Comparison of ENCODE assay signal across 32 cellular contexts in genomic region chr11:32109596-32109995, GRCh38.
"Had no signal": no experiment of that assay in that cellular context is flagged by ENCODE, and none has a peak within 500 bp of the region (broad histone marks: within the 10 kb centered on the region; RNA-seq: fewer than 3 reads in every experiment).

No MANE protein-coding gene starts in this region.

- H3K4me1 Mint-ChIP-seq: activated naive CD4-positive, alpha-beta T cell treated with anti-CD3 and anti-CD28 coated beads, Interleukin-2, amount 50 U/mL, for 24 hours; stimulated activated naive CD8-positive, alpha-beta T cell treated with anti-CD3 and anti-CD28 coated beads, Interleukin-15, amount 100 ng/mL, for 72 hours had no signal

- H3K9me3 Mint-ChIP-seq: activated CD4-positive, alpha-beta memory T cell treated with anti-CD3 and anti-CD28 coated beads for 36 hours; activated CD4-positive, alpha-beta T cell treated with anti-CD3 and anti-CD28 coated beads, Interleukin-2, amount 10 ng/mL, durations not matched to agents 24 days and 14 days; activated naive CD4-positive, alpha-beta T cell treated with anti-CD3 and anti-CD28 coated beads, Interleukin-2, amount 50 U/mL, for 24 hours; activated naive CD8-positive, alpha-beta T cell treated with anti-CD3 and anti-CD28 coated beads, Interleukin-2, amount 50 U/mL, for 24 hours; activated T-cell treated with anti-CD3 and anti-CD28 coated beads, Interleukin-2, amount 50 U/mL, for 24 hours; natural killer cell treated with Interleukin-12 subunit alpha and Interleukin-12 subunit beta and Interleukin-15 and Interleukin-18, amount 100 ng/mL, for 72 hours; stimulated activated memory B cell treated with anti-CD40 and anti-IgM and Interleukin-4, amounts not matched to agents 10 μg/mL and 1 μg/mL and 100 μg/mL, for 72 hours; stimulated activated naive CD8-positive, alpha-beta T cell treated with anti-CD3 and anti-CD28 coated beads, Interleukin-15, amount 100 ng/mL, for 72 hours; T-helper 1 cell treated with Interleukin-12 subunit alpha and Interleukin-12 subunit beta and Interleukin-4 antibody, amounts not matched to agents 30 μg/mL and 1 μg/mL, for 36 hours; type B pancreatic cell had no signal

- H3K36me3 Mint-ChIP-seq: natural killer cell treated with Interleukin-12 subunit alpha and Interleukin-12 subunit beta and Interleukin-15 and Interleukin-18, amount 100 ng/mL, for 72 hours; stimulated activated memory B cell treated with anti-CD40 and anti-IgM and Interleukin-4, amounts not matched to agents 10 μg/mL and 1 μg/mL and 100 μg/mL, for 72 hours had no signal

- ATAC-seq: activated naive CD8-positive, alpha-beta T cell treated with anti-CD3 and anti-CD28 coated beads, Interleukin-2, amount 50 U/mL, for 24 hours; gastrocnemius medialis; mucosa of descending colon; natural killer cell treated with Interleukin-12 subunit alpha and Interleukin-12 subunit beta and Interleukin-15 and Interleukin-18, amount 100 ng/mL, for 72 hours; sciatic nerve; stimulated activated memory B cell treated with anti-CD40 and anti-IgM and Interleukin-4, amounts not matched to agents 10 μg/mL and 1 μg/mL and 100 μg/mL, for 72 hours; stimulated activated naive CD8-positive, alpha-beta T cell treated with anti-CD3 and anti-CD28 coated beads, Interleukin-15, amount 100 ng/mL, for 72 hours had no signal

- FAIRE-seq: endometrium, islet of Langerhans, small intestine, TTC549 had no signal

- H3K27ac ChIP-seq: colonic mucosa, epithelial cell of prostate, gastrocnemius medialis, left ventricle myocardium inferior, uterus had no signal

- H3K27me3 Mint-ChIP-seq: activated naive CD4-positive, alpha-beta T cell treated with anti-CD3 and anti-CD28 coated beads, Interleukin-2, amount 50 U/mL, for 24 hours had no signal

- H3K27ac Mint-ChIP-seq: activated CD4-positive, alpha-beta memory T cell treated with anti-CD3 and anti-CD28 coated beads for 36 hours; activated CD4-positive, alpha-beta T cell treated with anti-CD3 and anti-CD28 coated beads, Interleukin-2, amount 10 ng/mL, durations not matched to agents 24 days and 14 days; activated naive CD4-positive, alpha-beta T cell treated with anti-CD3 and anti-CD28 coated beads, Interleukin-2, amount 50 U/mL, for 24 hours; activated naive CD8-positive, alpha-beta T cell treated with anti-CD3 and anti-CD28 coated beads, Interleukin-2, amount 50 U/mL, for 24 hours; activated T-cell treated with anti-CD3 and anti-CD28 coated beads, Interleukin-2, amount 50 U/mL, for 24 hours; natural killer cell treated with Interleukin-12 subunit alpha and Interleukin-12 subunit beta and Interleukin-15 and Interleukin-18, amount 100 ng/mL, for 72 hours; stimulated activated memory B cell treated with anti-CD40 and anti-IgM and Interleukin-4, amounts not matched to agents 10 μg/mL and 1 μg/mL and 100 μg/mL, for 72 hours; stimulated activated naive CD8-positive, alpha-beta T cell treated with anti-CD3 and anti-CD28 coated beads, Interleukin-15, amount 100 ng/mL, for 72 hours; T-helper 1 cell treated with Interleukin-12 subunit alpha and Interleukin-12 subunit beta and Interleukin-4 antibody, amounts not matched to agents 30 μg/mL and 1 μg/mL, for 36 hours; type B pancreatic cell had no signal

- DNase-seq: activated CD4-positive, alpha-beta memory T cell treated with anti-CD3 and anti-CD28 coated beads for 36 hours; activated CD4-positive, alpha-beta T cell treated with anti-CD3 and anti-CD28 coated beads, Interleukin-2, amount 10 ng/mL, durations not matched to agents 24 days and 14 days; activated CD4-positive, CD25-positive, alpha-beta regulatory T cell treated with anti-CD3 and anti-CD28 coated beads, Interleukin-2, amount 50 U/mL, for 72 hours; activated CD8-positive, alpha-beta memory T cell treated with anti-CD3 and anti-CD28 coated beads, Interleukin-2, amount 50 U/mL, for 4 hours; activated gamma-delta T cell; activated naive CD8-positive, alpha-beta T cell treated with anti-CD3 and anti-CD28 coated beads, Interleukin-2, amount 50 U/mL, for 24 hours; activated T-cell treated with anti-CD3 and anti-CD28 coated beads, Interleukin-2, amount 50 U/mL, for 24 hours; amygdala; colonic mucosa; effector CD8-positive, alpha-beta T cell; gastrocnemius medialis; glutamatergic neuron; left ventricle myocardium inferior; mucosa of descending colon; small intestine; stimulated activated CD4-positive, alpha-beta T cell treated with anti-CD3 and anti-CD28 coated beads, Interleukin-4, amount 100 ng/mL, for 4 hours; stimulated activated CD8-positive, alpha-beta memory T cell treated with anti-CD3 and anti-CD28 coated beads, Interleukin-4, amount 100 ng/mL, for 48 hours; stimulated activated naive CD8-positive, alpha-beta T cell treated with anti-CD3 and anti-CD28 coated beads, Interleukin-15, amount 100 ng/mL, for 72 hours; substantia nigra; T-helper 9 cell; uterus had no signal

- H3K36me3 ChIP-seq: colonic mucosa, uterus had no signal

- H3K4me3 ChIP-seq: colonic mucosa, gastrocnemius medialis, left ventricle myocardium inferior, lung, mucosa of descending colon, uterus had no signal

- H3K4me1 ChIP-seq: colonic mucosa, left ventricle myocardium inferior, uterus had no signal

- H3K9me3 ChIP-seq: colonic mucosa, gastrocnemius medialis, left ventricle myocardium inferior, mucosa of descending colon, uterus had no signal

- H3K27me3 ChIP-seq: colonic mucosa, gastrocnemius medialis, uterus had no signal

- H3K4me3 Mint-ChIP-seq: activated CD4-positive, alpha-beta memory T cell treated with anti-CD3 and anti-CD28 coated beads for 36 hours; activated CD4-positive, alpha-beta T cell treated with anti-CD3 and anti-CD28 coated beads, Interleukin-2, amount 10 ng/mL, durations not matched to agents 24 days and 14 days; activated naive CD4-positive, alpha-beta T cell treated with anti-CD3 and anti-CD28 coated beads, Interleukin-2, amount 50 U/mL, for 24 hours; activated naive CD8-positive, alpha-beta T cell treated with anti-CD3 and anti-CD28 coated beads, Interleukin-2, amount 50 U/mL, for 24 hours; activated T-cell treated with anti-CD3 and anti-CD28 coated beads, Interleukin-2, amount 50 U/mL, for 24 hours; natural killer cell treated with Interleukin-12 subunit alpha and Interleukin-12 subunit beta and Interleukin-15 and Interleukin-18, amount 100 ng/mL, for 72 hours; stimulated activated memory B cell treated with anti-CD40 and anti-IgM and Interleukin-4, amounts not matched to agents 10 μg/mL and 1 μg/mL and 100 μg/mL, for 72 hours; stimulated activated naive CD8-positive, alpha-beta T cell treated with anti-CD3 and anti-CD28 coated beads, Interleukin-15, amount 100 ng/mL, for 72 hours; T-helper 1 cell treated with Interleukin-12 subunit alpha and Interleukin-12 subunit beta and Interleukin-4 antibody, amounts not matched to agents 30 μg/mL and 1 μg/mL, for 36 hours; type B pancreatic cell had no signal
